15 cellular contexts compared by ENCODE assay signal in genomic region chr2:212957184-212957583, GRCh38.
DNase-seq lines count a peak whose midpoint lies in the region; ATAC-seq, FAIRE-seq and TF ChIP-seq lines count a peak whose summit lies in the region.
"Had no signal": no experiment of that assay in that cellular context is flagged by ENCODE, and none has a peak within 500 bp of the region (broad histone marks: within the 10 kb centered on the region; RNA-seq: fewer than 3 reads in every experiment).

No MANE protein-coding gene starts in this region.

- peaks cover 19% of the 10 kb centered on the region for H3K36me3 Mint-ChIP-seq in T-helper 2 cell treated with Interferon-gamma antibody and Interleukin-4, amounts not matched to agents 5 μg/mL and 100 μg/mL, for 36 hours (ENCODE audit: low read depth)
- H3K36me3 Mint-ChIP-seq in effector memory CD8-positive, alpha-beta T cell (ENCODE audit: insufficient read depth) = peaks cover 6% of the 10 kb centered on the region
- H3K36me3 Mint-ChIP-seq: WTC11 had no signal

- FAIRE-seq in GM12891 (lab: Jason Lieb, UNC) = no peak

- in situ Hi-C loops in HAP-1 (cut with MboI; ENCODE audit: low sequenced_read_pairs) = no loop called here

- peak overlapping the region; percentile 65 for H3K4me3 Mint-ChIP-seq in T-helper 2 cell treated with Interferon-gamma antibody and Interleukin-4, amounts not matched to agents 5 μg/mL and 100 μg/mL, for 36 hours
- peak overlapping the region; percentile 51 to 66 for H3K4me3 Mint-ChIP-seq in effector memory CD8-positive, alpha-beta T cell
- H3K4me3 Mint-ChIP-seq: neural progenitor cell, WTC11 had no signal

- no peak overlapping the region for H3K9ac ChIP-seq in smooth muscle cell (ENCODE audit: low read depth)
- H3K9ac ChIP-seq: neural progenitor cell had no signal

- no peak for DNase-seq in activated CD4-positive, CD25-positive, alpha-beta regulatory T cell treated with anti-CD3 and anti-CD28 coated beads, Interleukin-2, amount 50 U/mL, for 72 hours
- DNase-seq in T-helper 2 cell treated with Interferon-gamma antibody and Interleukin-4, amounts not matched to agents 5 μg/mL and 100 μg/mL, for 36 hours (ENCODE audit: low spot score) = no peak
- DNase-seq in effector memory CD8-positive, alpha-beta T cell = no peak
- DNase-seq in smooth muscle cell (lab: John Stamatoyannopoulos, UW; ENCODE audit: unreplicated experiment) (no peak), GM12891 (ENCODE audit: insufficient read length, low spot score) (no peak), HAP-1 (ENCODE audit: low spot score in 2 of 2) (no peak)
- DNase-seq: NCI-H748 treated with DMSO at 0.1 percent for 48 hours, transverse colon had no signal

- no peaks in the 10 kb centered on the region for H3K79me2 ChIP-seq in smooth muscle cell (ENCODE audit: low read depth)

- no peaks in the 10 kb centered on the region for H3K27me3 ChIP-seq in smooth muscle cell (ENCODE audit: low read depth)
- no peaks in the 10 kb centered on the region for H3K27me3 ChIP-seq in HAP-1 (ENCODE audit: low read depth)
- H3K27me3 ChIP-seq: gastroesophageal sphincter, neural progenitor cell, transverse colon had no signal

- ATAC-seq in activated CD4-positive, CD25-positive, alpha-beta regulatory T cell treated with anti-CD3 and anti-CD28 coated beads, Interleukin-2, amount 50 U/mL, for 24 hours = peak; percentile 36 to 52
- ATAC-seq in effector memory CD8-positive, alpha-beta T cell (replicated peaks) = no peak
- no peak for ATAC-seq in HG03457 (IDR thresholded peaks at IDR 0.05; ENCODE audit: unreplicated experiment)
- ATAC-seq: Panc1, WTC11 had no signal

- peak overlapping the region; percentile 8 for H3K4me2 ChIP-seq in smooth muscle cell
- H3K4me2 ChIP-seq: neural progenitor cell had no signal

- H3K4me1 ChIP-seq in smooth muscle cell (ENCODE audit: low read depth) (no peaks in the 10 kb centered on the region), HAP-1 (no peaks in the 10 kb centered on the region)
- H3K4me1 ChIP-seq: transverse colon had no signal

- H3K9me3 Mint-ChIP-seq in T-helper 2 cell treated with Interferon-gamma antibody and Interleukin-4, amounts not matched to agents 5 μg/mL and 100 μg/mL, for 36 hours = peaks cover 10% of the 10 kb centered on the region
- H3K9me3 Mint-ChIP-seq in effector memory CD8-positive, alpha-beta T cell = peaks cover 0 to 2% of the 10 kb centered on the region in 2 donors
- H3K9me3 Mint-ChIP-seq: neural progenitor cell had no signal

- H4K20me1 ChIP-seq in smooth muscle cell (ENCODE audit: low read depth) = no peaks in the 10 kb centered on the region

- peak overlapping the region; percentile 70 for H3K27ac Mint-ChIP-seq in T-helper 2 cell treated with Interferon-gamma antibody and Interleukin-4, amounts not matched to agents 5 μg/mL and 100 μg/mL, for 36 hours
- H3K27ac Mint-ChIP-seq in effector memory CD8-positive, alpha-beta T cell = peak overlapping the region; percentile 84 to 88
- H3K27ac Mint-ChIP-seq: neural progenitor cell, WTC11 had no signal

- no peak for TF ChIP-seq POLR2A in GM12891 (IDR thresholded peaks at IDR 0.05; ENCODE audit: low read depth, low read length)

- no peaks in the 10 kb centered on the region for H3K36me3 ChIP-seq in smooth muscle cell (ENCODE audit: low read depth)
- H3K36me3 ChIP-seq in HAP-1 (replicated peaks) = no peaks in the 10 kb centered on the region
- H3K36me3 ChIP-seq: gastroesophageal sphincter, neural progenitor cell, transverse colon had no signal

- H3K4me3 ChIP-seq in smooth muscle cell (no peak overlapping the region), HAP-1 (no peak overlapping the region)
- H3K4me3 ChIP-seq: gastroesophageal sphincter, lung, neural progenitor cell, transverse colon had no signal

- peaks cover 53% of the 10 kb centered on the region for H3K4me1 Mint-ChIP-seq in T-helper 2 cell treated with Interferon-gamma antibody and Interleukin-4, amounts not matched to agents 5 μg/mL and 100 μg/mL, for 36 hours (ENCODE audit: low read depth)
- H3K4me1 Mint-ChIP-seq in effector memory CD8-positive, alpha-beta T cell (ENCODE audit: low read depth in 2 of 2) = peaks cover 41 to 45% of the 10 kb centered on the region in 2 donors

- WGBS in smooth muscle cell (ENCODE audit: low lambda C conversion rate) = 64% methylated on average over 3 of the region's 3 CpGs

- TF ChIP-seq CTCF in smooth muscle cell (IDR thresholded peaks at IDR 0.05; ENCODE audit: borderline replicate concordance, insufficient read depth, poor library complexity, severe bottlenecking) = no peak

- no peaks in the 10 kb centered on the region for H3K9me3 ChIP-seq in smooth muscle cell (replicated peaks; ENCODE audit: low read depth)
- no peaks in the 10 kb centered on the region for H3K9me3 ChIP-seq in HAP-1
- H3K9me3 ChIP-seq: gastroesophageal sphincter, transverse colon had no signal

- peak overlapping the region; percentile 10 for H3K27ac ChIP-seq in smooth muscle cell (ENCODE audit: low read depth)
- H3K27ac ChIP-seq: gastroesophageal sphincter, neural progenitor cell, transverse colon had no signal

- peaks cover under 1% of the 10 kb centered on the region for H3K27me3 Mint-ChIP-seq in T-helper 2 cell treated with Interferon-gamma antibody and Interleukin-4, amounts not matched to agents 5 μg/mL and 100 μg/mL, for 36 hours (ENCODE audit: low read depth)
- H3K27me3 Mint-ChIP-seq in effector memory CD8-positive, alpha-beta T cell = no peaks in the 10 kb centered on the region

- no peaks in the 10 kb centered on the region for H3F3A ChIP-seq in smooth muscle cell (ENCODE audit: low read depth)

- H2AFZ ChIP-seq in smooth muscle cell (ENCODE audit: low read depth) = no peak overlapping the region
- H2AFZ ChIP-seq: neural progenitor cell had no signal

TF ChIP-seq in GM12891, 5 proteins besides CTCF, POLR2A, EP300 and RAD21:
- TF ChIP-seq POLR2AphosphoS5 (IDR thresholded peaks at IDR 0.05; ENCODE audit: low read depth, low read length) (no peak), POU2F2 (IDR thresholded peaks at IDR 0.05; ENCODE audit: low read depth, low read length) (no peak), PAX5 (IDR thresholded peaks at IDR 0.05; ENCODE audit: insufficient read depth, low read length, severe bottlenecking) (no peak), TAF1 (IDR thresholded peaks at IDR 0.05; ENCODE audit: low read depth, low read length) (no peak), SPI1 (IDR thresholded peaks at IDR 0.05; ENCODE audit: low read depth, low read length) (no peak)
TF ChIP-seq in GM12891: peak in this region for 0.

Comparison
In these comparisons a context has a peak if more than half of its experiments do, and no peak if none do; other contexts are left out.
1. ATAC-seq: peak in activated CD4-positive, CD25-positive, alpha-beta regulatory T cell treated with anti-CD3 and anti-CD28 coated beads, Interleukin-2, amount 50 U/mL, for 24 hours (2 of 2); none in effector memory CD8-positive, alpha-beta T cell (single experiment) and HG03457 (single experiment).